ENCODE assay signal across 8 cellular contexts in the genomic region with DNA sequence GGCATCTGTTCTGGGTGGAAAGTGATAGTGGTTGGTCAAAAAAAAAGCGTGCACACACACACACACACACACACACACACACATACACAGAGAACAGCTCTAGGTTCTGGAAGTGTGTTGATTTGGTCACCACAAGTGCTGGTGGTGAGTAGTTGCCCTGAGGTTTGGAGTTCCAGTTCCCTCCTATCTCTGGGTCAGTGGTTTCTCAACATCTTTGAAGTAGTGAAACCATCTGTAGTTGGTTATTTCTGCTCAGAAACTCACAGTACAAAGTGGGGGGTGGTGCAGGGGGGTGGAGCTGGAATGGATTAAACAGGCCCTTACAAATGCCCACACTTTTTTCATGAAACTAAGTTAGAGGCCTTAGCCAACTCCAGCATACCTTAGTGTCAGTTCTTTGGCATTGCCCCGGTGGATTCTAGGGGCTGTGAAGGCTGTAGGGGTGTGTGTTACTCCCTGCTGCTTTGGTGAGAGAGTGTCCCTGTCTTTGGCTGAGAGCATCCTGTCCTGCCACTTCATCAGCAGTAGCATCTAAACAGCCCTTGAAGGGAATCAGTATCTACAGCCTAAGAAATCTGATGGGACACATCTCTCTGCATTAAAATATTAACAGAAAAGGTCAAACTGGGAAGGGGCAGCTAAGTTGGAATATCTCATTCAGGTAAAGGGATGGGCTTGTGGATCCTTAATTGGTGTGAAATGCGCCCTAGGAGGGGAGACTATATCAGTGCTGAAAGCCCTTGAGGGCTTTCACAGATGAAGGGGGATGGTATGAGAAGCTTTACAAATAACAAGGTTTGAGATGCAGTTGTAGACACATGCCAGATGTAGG. TPM values are rescaled to one million over a fixed set of nuclear protein-coding genes. Genes with fewer than 3 reads are reported as not detected.
DNase-seq lines count a peak whose midpoint lies in the region; ATAC-seq and TF ChIP-seq lines count a peak whose summit lies in the region.

No MANE protein-coding gene starts in this region.

- H3K4me3 ChIP-seq in OCI-LY1 (ENCODE audit: low read depth, low read length, poor library complexity, severe bottlenecking) (peak overlapping the region; percentile 8), gastrocnemius medialis (no peak overlapping the region), coronary artery (no peak overlapping the region)
- no peak overlapping the region for H3K4me3 ChIP-seq in effector memory CD4-positive, alpha-beta T cell (ENCODE audit: insufficient read depth, low read depth, low read length, poor library complexity, severe bottlenecking)

- H3K9me3 ChIP-seq in OCI-LY1 (ENCODE audit: low read length), result no peaks in the 10 kb centered on the region
- H3K9me3 ChIP-seq in effector memory CD4-positive, alpha-beta T cell (ENCODE audit: control insufficient read depth, low read length), result no peaks in the 10 kb centered on the region
- H3K9me3 ChIP-seq in gastrocnemius medialis, result no peaks in the 10 kb centered on the region

- peaks cover 20% of the 10 kb centered on the region for H3K79me2 ChIP-seq in OCI-LY1 (ENCODE audit: insufficient read depth, low read length)

- ATAC-seq in HG02571 (IDR thresholded peaks at IDR 0.05; ENCODE audit: unreplicated experiment), result peak; percentile 40
- ATAC-seq in gastrocnemius medialis, result no peak
- no peak for ATAC-seq in HG03457 (IDR thresholded peaks at IDR 0.05; ENCODE audit: unreplicated experiment)

- TF ChIP-seq CTCF in OCI-LY1 (IDR thresholded peaks at IDR 0.05; ENCODE audit: low read length) (no peak), gastrocnemius medialis (IDR thresholded peaks at IDR 0.05 in 4 of 5, conservative IDR thresholded peaks at IDR 0.05 in 1 of 5) (no peak), coronary artery (IDR thresholded peaks at IDR 0.05) (no peak)

- H3K27me3 ChIP-seq in OCI-LY1 (ENCODE audit: insufficient read depth, low read length) (no peaks in the 10 kb centered on the region), gastrocnemius medialis (no peaks in the 10 kb centered on the region)
- H3K27me3 ChIP-seq in effector memory CD4-positive, alpha-beta T cell (replicated peaks; ENCODE audit: control insufficient read depth, insufficient read depth, low read length, poor library complexity, severe bottlenecking), result no peaks in the 10 kb centered on the region

- H3K9ac ChIP-seq in OCI-LY1 (ENCODE audit: low read length), result peak overlapping the region; percentile 55

- 0 out of 2 replicates have a peak, but pooled peaks cover 11% of the 10 kb centered on the region for H3F3A ChIP-seq in OCI-LY1 (ENCODE audit: insufficient read depth, low read length)

- intact Hi-C loops in gastrocnemius medialis (cut with DNase I; ENCODE audit: low total_unique reads), result no loop called here

- H3K36me3 ChIP-seq in OCI-LY1 (ENCODE audit: insufficient read depth, low read length) (peaks cover 12% of the 10 kb centered on the region; the same call in 1 of the 2 replicates), gastrocnemius medialis (no peaks in the 10 kb centered on the region)
- H3K36me3 ChIP-seq in effector memory CD4-positive, alpha-beta T cell (ENCODE audit: control insufficient read depth, insufficient read depth, low read length), result no peaks in the 10 kb centered on the region

- no peaks in the 10 kb centered on the region for H4K20me1 ChIP-seq in OCI-LY1 (ENCODE audit: insufficient read depth, low read length)

- H3K4me1 ChIP-seq in OCI-LY1 (ENCODE audit: insufficient read depth, low read length, severe bottlenecking), result peaks cover 95% of the 10 kb centered on the region
- H3K4me1 ChIP-seq in effector memory CD4-positive, alpha-beta T cell (ENCODE audit: control insufficient read depth, insufficient read depth, low read length, poor library complexity, severe bottlenecking), result peaks cover 80% of the 10 kb centered on the region
- peaks cover 92 to 98% of the 10 kb centered on the region in 2 donors for H3K4me1 ChIP-seq in gastrocnemius medialis

- no peaks in the 10 kb centered on the region for H3K9me2 ChIP-seq in OCI-LY1 (ENCODE audit: low read depth, low read length)

- DNase-seq in activated CD8-positive, alpha-beta memory T cell treated with anti-CD3 and anti-CD28 coated beads for 24 hours, result peak; percentile 70
- no peak for DNase-seq in activated CD8-positive, alpha-beta memory T cell treated with anti-CD3 and anti-CD28 coated beads, Interleukin-2, amount 50 U/mL, for 48 hours
- no peak for DNase-seq in effector memory CD4-positive, alpha-beta T cell
- DNase-seq in gastrocnemius medialis, result no peak
- DNase-seq in coronary artery (ENCODE audit: low spot score), result no peak

- in situ Hi-C loops in gastrocnemius medialis (cut with MboI; ENCODE audit: low sequenced_read_pairs in 4 of 4), result no loop called here

- no peak for TF ChIP-seq POLR2A in gastrocnemius medialis (IDR thresholded peaks at IDR 0.05)

- peak overlapping the region; percentile 40 for H3K4me2 ChIP-seq in OCI-LY1 (ENCODE audit: low read length)

- peak overlapping the region; percentile 99 for H3K27ac ChIP-seq in OCI-LY1 (ENCODE audit: low read depth, low read length, poor library complexity, severe bottlenecking)
- peak overlapping the region; percentile 19 for H3K27ac ChIP-seq in effector memory CD4-positive, alpha-beta T cell (ENCODE audit: insufficient read depth, low read length, poor library complexity, severe bottlenecking)
- H3K27ac ChIP-seq in gastrocnemius medialis, result peak overlapping the region in 3 of 4 donors; percentile 42 to 98 (median 97)
- no peak overlapping the region for H3K27ac ChIP-seq in coronary artery

- H2AFZ ChIP-seq in OCI-LY1 (ENCODE audit: low read length), result no peak overlapping the region

RNA-seq across cellular contexts. Expression of gene SMAD3, which starts 20.6 kb away (rescaled TPM):
- 10 to 100 TPM; 15.9 to 61.7 (median 26.3) TPM for total RNA-seq in gastrocnemius medialis

Comparison
In these comparisons a context has a peak if more than half of its experiments do, and no peak if none do; other contexts are left out.
1. H3K27ac ChIP-seq: peak in OCI-LY1 (single experiment), effector memory CD4-positive, alpha-beta T cell (single experiment) and gastrocnemius medialis (3 of 4); none in coronary artery (0 of 2).